11 cellular contexts compared by ENCODE assay signal in the genomic region with DNA sequence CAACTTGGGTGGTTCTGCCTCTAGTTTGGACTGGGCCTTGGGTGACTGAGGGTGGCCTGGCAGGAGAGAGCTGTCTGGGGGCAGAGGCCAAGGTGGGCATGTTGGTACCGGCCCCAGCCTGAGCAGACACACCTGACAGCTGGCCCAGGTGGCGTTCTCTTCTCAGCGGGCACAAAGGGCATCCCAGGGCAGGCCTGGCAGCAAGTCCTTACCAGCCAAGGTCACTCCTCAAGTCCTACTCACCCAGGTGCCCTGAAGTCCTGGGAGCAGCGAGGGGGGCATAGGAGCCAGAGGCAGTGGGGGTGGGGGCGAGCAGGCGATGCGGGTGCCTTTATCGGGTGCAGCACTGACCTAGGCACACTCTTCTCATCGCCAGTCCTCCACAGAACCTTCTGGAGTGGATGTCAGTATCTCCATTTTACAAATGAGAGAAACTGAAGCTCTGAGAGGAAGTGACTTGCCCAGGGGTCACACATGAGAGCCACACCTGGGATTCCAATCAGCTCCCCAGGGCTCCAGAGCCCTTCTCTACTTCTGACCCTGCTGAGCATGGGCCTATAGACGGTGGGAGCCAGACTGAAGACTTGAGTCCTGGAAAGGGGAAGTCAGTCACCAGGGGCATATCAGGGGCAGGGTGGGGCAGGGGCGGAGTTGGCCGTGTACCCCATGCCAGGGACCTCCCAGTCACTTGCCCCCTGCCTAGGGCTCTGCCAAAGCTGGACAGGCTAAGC. TPM values are rescaled to one million over a fixed set of nuclear protein-coding genes. Genes with fewer than 3 reads are reported as not detected.
DNase-seq lines count a peak whose midpoint lies in the region; ATAC-seq and TF ChIP-seq lines count a peak whose summit lies in the region.
"Had no signal": no experiment of that assay in that cellular context is flagged by ENCODE, and none has a peak within 500 bp of the region (broad histone marks: within the 10 kb centered on the region; RNA-seq: fewer than 3 reads in every experiment).

No MANE protein-coding gene starts in this region.

- no peak for ATAC-seq in HG02642 (IDR thresholded peaks at IDR 0.05; ENCODE audit: poor library complexity, unreplicated experiment)
- ATAC-seq in HG02571 (IDR thresholded peaks at IDR 0.05; ENCODE audit: unreplicated experiment): no peak

- H3K9ac ChIP-seq in skeletal muscle tissue (ENCODE audit: low read depth in 1 of 3, low read length in 3 of 3): peak overlapping the region; percentile 25 to 61 (median 59)

- peaks cover 41% of the 10 kb centered on the region for H3K4me1 ChIP-seq in SJCRH30
- no peaks in the 10 kb centered on the region for H3K4me1 ChIP-seq in cardiac muscle cell (ENCODE audit: low read depth)
- H3K4me1 ChIP-seq in skeletal muscle tissue (ENCODE audit: control insufficient read depth in 3 of 3, insufficient read depth in 3 of 3, low read length in 3 of 3): peaks cover 33 to 55% (median 38%) of the 10 kb centered on the region in 3 donors
- H3K4me1 ChIP-seq: HAP-1 had no signal

- DNase-seq in SJCRH30: no peak
- no peak for DNase-seq in cardiac muscle cell (ENCODE audit: low read depth in 1 of 2, low spot score in 1 of 2)
- no peak for DNase-seq in head of caudate nucleus
- DNase-seq: activated gamma-delta T cell, cerebellar nuclear complex had no signal

- H3K36me3 ChIP-seq in SJCRH30: peaks cover 10% of the 10 kb centered on the region
- peaks cover 29% of the 10 kb centered on the region for H3K36me3 ChIP-seq in cardiac muscle cell
- H3K36me3 ChIP-seq in skeletal muscle tissue (ENCODE audit: control insufficient read depth in 3 of 3, insufficient read depth in 3 of 3, low read length in 3 of 3): peaks cover 40 to 52% (median 51%) of the 10 kb centered on the region in 3 donors

- H3K27me3 ChIP-seq in SJCRH30 (no peaks in the 10 kb centered on the region), cardiac muscle cell (no peaks in the 10 kb centered on the region), skeletal muscle tissue (ENCODE audit: control insufficient read depth in 3 of 3, insufficient read depth in 3 of 3, low read length in 3 of 3) (no peaks in the 10 kb centered on the region)

- intact Hi-C loops in head of caudate nucleus (cut with DNase I): no loop called here

- TF ChIP-seq CTCF in cardiac muscle cell (IDR thresholded peaks at IDR 0.05; ENCODE audit: low read depth, low read length): no peak

- H3K4me3 ChIP-seq in SJCRH30 (no peak overlapping the region), cardiac muscle cell (no peak overlapping the region), skeletal muscle tissue (ENCODE audit: low read length in 3 of 3) (no peak overlapping the region)
- H3K4me3 ChIP-seq: HAP-1 had no signal

- no peaks in the 10 kb centered on the region for H3K9me3 ChIP-seq in SJCRH30 (replicated peaks)
- no peaks in the 10 kb centered on the region for H3K9me3 ChIP-seq in cardiac muscle cell (ENCODE audit: low read depth)
- H3K9me3 ChIP-seq in skeletal muscle tissue (ENCODE audit: control insufficient read depth in 3 of 3, low read length in 3 of 3): no peaks in the 10 kb centered on the region
- H3K9me3 ChIP-seq: HAP-1 had no signal

- H3K27ac ChIP-seq in SJCRH30: peak overlapping the region; percentile 73
- peak overlapping the region; percentile 54 for H3K27ac ChIP-seq in cardiac muscle cell
- peak overlapping the region; percentile 81 for H3K27ac ChIP-seq in skeletal muscle tissue (ENCODE audit: low read depth, low read length)

RNA-seq across cellular contexts. Expression of gene SLC25A34, which starts 0.6 kb away (rescaled TPM):
- total RNA-seq in SJCRH30 (2014; rRNA removed; shearing (Covaris generic)): 2.8 and 3.5 TPM in 2 replicates
- total RNA-seq in cardiac muscle cell (6.7 and 6.9 TPM in 2 replicates), skeletal muscle tissue (1.6 TPM)
- polyA plus RNA-seq in cardiac muscle cell: 1.8 and 2.0 TPM in 2 replicates

RNA-seq across cellular contexts. Expression of gene TMEM82, which starts 6.8 kb away (rescaled TPM):
- not detected in 2 replicates for total RNA-seq in SJCRH30 (2014; rRNA removed; shearing (Covaris generic))
- 0.51 TPM in 1 of 2 replicates, not detected in the other for total RNA-seq in cardiac muscle cell
- not detected in 2 replicates for polyA plus RNA-seq in cardiac muscle cell
- not detected for total RNA-seq in skeletal muscle tissue
- total RNA-seq: fibroblast of villous mesenchyme, RPMI7951 had no signal

RNA-seq across cellular contexts. Expression of gene FBLIM1, which starts 23.1 kb away (rescaled TPM):
- total RNA-seq in SJCRH30 (2014; rRNA removed; shearing (Covaris generic)): 6.7 and 9.0 TPM in 2 replicates
- total RNA-seq in cardiac muscle cell (141 and 186 TPM in 2 replicates), skeletal muscle tissue (7.3 TPM)
- 91.6 and 157 TPM in 2 replicates for polyA plus RNA-seq in cardiac muscle cell

RNA-seq across cellular contexts. Expression of gene PLEKHM2, which starts 51.3 kb away (rescaled TPM):
- total RNA-seq in SJCRH30 (2014; rRNA removed; shearing (Covaris generic)): 33.6 and 36.2 TPM in 2 replicates
- total RNA-seq in cardiac muscle cell: 71.9 and 99.8 TPM in 2 replicates
- 56.8 and 68.3 TPM in 2 replicates for polyA plus RNA-seq in cardiac muscle cell
- 36.0 TPM for total RNA-seq in skeletal muscle tissue

Comparison
In these comparisons a context has a peak if more than half of its experiments do, and no peak if none do; other contexts are left out.
1. RNA of gene FBLIM1, which starts 23.1 kb away (total RNA-seq): 141 to 186 TPM in cardiac muscle cell; 6.7 to 9.0 TPM in SJCRH30 and 7.3 TPM in skeletal muscle tissue (single experiment); every median in the first group is over 10 times any median in the second.
2. Peak in every context shown above with its lines, with median percentiles within 50 percentile points of each other: H3K27ac ChIP-seq.